23 cellular contexts compared by ENCODE assay signal in the genomic region with DNA sequence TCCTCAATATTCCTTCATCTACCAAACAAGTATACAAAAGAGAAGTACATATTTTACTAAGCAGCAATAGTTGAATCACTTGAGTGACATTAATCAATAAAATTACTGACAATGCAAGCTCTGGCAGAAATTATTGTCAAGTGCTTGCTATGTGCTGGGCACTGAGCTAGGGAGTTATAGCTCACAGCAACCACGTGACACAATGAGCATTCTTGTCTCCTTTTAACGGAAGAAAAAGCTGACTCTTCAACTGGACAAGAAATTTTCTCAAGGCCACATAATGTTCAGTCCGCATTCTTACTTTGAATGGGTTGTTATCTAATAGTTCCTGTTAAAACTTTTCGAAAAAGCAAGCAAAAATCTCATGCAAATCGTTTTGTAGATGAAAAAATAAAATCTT.
"Had no signal": no experiment of that assay in that cellular context is flagged by ENCODE, and none has a peak within 500 bp of the region (broad histone marks: within the 10 kb centered on the region; RNA-seq: fewer than 3 reads in every experiment).

No MANE protein-coding gene starts in this region.

- H3K4me3 ChIP-seq: gastrocnemius medialis, heart left ventricle, lower lobe of right lung, mucosa of descending colon, right atrium auricular region had no signal

- DNase-seq: activated CD4-positive, alpha-beta T cell treated with anti-CD3 and anti-CD28 coated beads, Interleukin-2, amount 10 ng/mL, durations not matched to agents 7 days and 5 days; activated CD4-positive, CD25-positive, alpha-beta regulatory T cell; activated CD8-positive, alpha-beta memory T cell treated with anti-CD3 and anti-CD28 coated beads, Interleukin-2, amount 50 U/mL, for 48 hours; activated gamma-delta T cell treated with Interleukin-2 at 50 U/mL for 16 hours; amygdala; effector memory CD4-positive, alpha-beta T cell; gastrocnemius medialis; heart left ventricle; immature natural killer cell; left cardiac atrium; lower lobe of right lung; mucosa of descending colon; naive thymus-derived CD4-positive, alpha-beta T cell; nucleus accumbens; stimulated activated CD4-positive, alpha-beta T cell treated with anti-CD3 and anti-CD28 coated beads, Interleukin-4, amount 100 ng/mL, for 24 hours; stimulated activated naive CD4-positive, alpha-beta T cell treated with Interleukin-2 at 50 U/mL for 16 hours; substantia nigra; T-helper 17 cell; trophoblast cell had no signal

- H3K36me3 ChIP-seq: gastrocnemius medialis, heart left ventricle, lower lobe of right lung, right atrium auricular region had no signal

- H3K27me3 Mint-ChIP-seq: activated CD4-positive, alpha-beta T cell treated with anti-CD3 and anti-CD28 coated beads, Interleukin-2, amount 10 ng/mL, durations not matched to agents 7 days and 5 days; activated naive CD8-positive, alpha-beta T cell; dendritic cell treated with granulocyte-macrophage colony-stimulating factor and Interleukin-4, amounts not matched to agents 40 ng/mL and 50 ng/mL, for 4 days; naive thymus-derived CD4-positive, alpha-beta T cell; T-helper 17 cell had no signal

- H3K27me3 ChIP-seq: gastrocnemius medialis, heart left ventricle, right atrium auricular region had no signal

- ATAC-seq: gastrocnemius medialis; heart left ventricle; left cardiac atrium; lower lobe of right lung; mucosa of descending colon; naive thymus-derived CD4-positive, alpha-beta T cell; T-helper 17 cell had no signal

- H3K4me3 Mint-ChIP-seq: activated CD4-positive, alpha-beta T cell treated with anti-CD3 and anti-CD28 coated beads, Interleukin-2, amount 10 ng/mL, durations not matched to agents 7 days and 5 days; activated naive CD8-positive, alpha-beta T cell; dendritic cell treated with granulocyte-macrophage colony-stimulating factor and Interleukin-4, amounts not matched to agents 40 ng/mL and 50 ng/mL, for 4 days; immature natural killer cell; naive thymus-derived CD4-positive, alpha-beta T cell; T-helper 17 cell had no signal

- H3K36me3 Mint-ChIP-seq: activated naive CD8-positive, alpha-beta T cell; immature natural killer cell; naive thymus-derived CD4-positive, alpha-beta T cell had no signal

- H3K4me1 ChIP-seq: gastrocnemius medialis, heart left ventricle, lower lobe of right lung, right atrium auricular region had no signal

- H3K27ac Mint-ChIP-seq: activated CD4-positive, alpha-beta T cell treated with anti-CD3 and anti-CD28 coated beads, Interleukin-2, amount 10 ng/mL, durations not matched to agents 7 days and 5 days; activated naive CD8-positive, alpha-beta T cell; dendritic cell treated with granulocyte-macrophage colony-stimulating factor and Interleukin-4, amounts not matched to agents 40 ng/mL and 50 ng/mL, for 4 days; immature natural killer cell; naive thymus-derived CD4-positive, alpha-beta T cell; T-helper 17 cell had no signal

- H3K27ac ChIP-seq: epithelial cell of prostate, gastrocnemius medialis, heart left ventricle, lower lobe of right lung, right atrium auricular region had no signal

- H3K9me3 ChIP-seq: gastrocnemius medialis, heart left ventricle, lower lobe of right lung, mucosa of descending colon, right atrium auricular region had no signal

- H3K9me3 Mint-ChIP-seq: activated CD4-positive, alpha-beta T cell treated with anti-CD3 and anti-CD28 coated beads, Interleukin-2, amount 10 ng/mL, durations not matched to agents 7 days and 5 days; dendritic cell treated with granulocyte-macrophage colony-stimulating factor and Interleukin-4, amounts not matched to agents 40 ng/mL and 50 ng/mL, for 4 days had no signal

- H3K4me1 Mint-ChIP-seq: activated CD4-positive, alpha-beta T cell treated with anti-CD3 and anti-CD28 coated beads, Interleukin-2, amount 10 ng/mL, durations not matched to agents 7 days and 5 days; immature natural killer cell; T-helper 17 cell had no signal
